ENCODE assay signal across 16 cellular contexts in genomic region chr6:158599635-158600034, GRCh38. TPM values are rescaled to one million over a fixed set of nuclear protein-coding genes. Genes with fewer than 3 reads are reported as not detected.
DNase-seq lines count a peak whose midpoint lies in the region; ATAC-seq, FAIRE-seq and TF ChIP-seq lines count a peak whose summit lies in the region.
"Had no signal": no experiment of that assay in that cellular context is flagged by ENCODE, and none has a peak within 500 bp of the region (broad histone marks: within the 10 kb centered on the region; RNA-seq: fewer than 3 reads in every experiment).

No MANE protein-coding gene starts in this region.

- ATAC-seq in HepG2 (0 out of 3 replicates have a peak, but pooled peaks have one; percentile 13), right lobe of liver (no peak), WTC11 (peak; percentile 30; the same call in 1 of the 2 replicates), GM19023 (IDR thresholded peaks at IDR 0.05; ENCODE audit: unreplicated experiment) (no peak)
- ATAC-seq: GM12878 had no signal

- H3K27ac ChIP-seq in HepG2 (ENCODE audit: extremely low read length, insufficient read depth, low read length) (no peak overlapping the region), right lobe of liver (no peak overlapping the region), trophoblast cell (ENCODE audit: low read depth, low read length) (no peak overlapping the region)
- H3K27ac ChIP-seq: BLaER1 treated with 17β-estradiol and CSF1 and Interleukin-3, amounts not matched to agents 10 nM and 100 nM had no signal

- peaks cover 39% of the 10 kb centered on the region for H4K20me1 ChIP-seq in HepG2 (ENCODE audit: insufficient read depth, low read length)

- TF ChIP-seq POLR2A in HepG2 (IDR thresholded peaks at IDR 0.05; ENCODE audit: insufficient read depth in 1 of 2, low read depth in 2 of 2, low read length in 2 of 2): no peak; a peak in 1 of 4 replicates
- no peak for TF ChIP-seq POLR2A in right lobe of liver (IDR thresholded peaks at IDR 0.05)

- H4K12ac ChIP-seq in trophoblast cell (ENCODE audit: low read depth, low read length): no peak overlapping the region

- no peak for TF ChIP-seq EP300 in HepG2 (IDR thresholded peaks at IDR 0.05; ENCODE audit: low read depth in 2 of 2, low read length in 2 of 2)
- no peak for TF ChIP-seq EP300 in HepG2 (CRISPR knock-in tag; IDR thresholded peaks at IDR 0.05; ENCODE audit: borderline replicate concordance)

- H3K4me2 ChIP-seq in HepG2 (ENCODE audit: low read depth, low read length) (no peak overlapping the region), trophoblast cell (ENCODE audit: low read length) (no peak overlapping the region)
- H3K4me2 ChIP-seq: BLaER1 treated with 17β-estradiol and CSF1 and Interleukin-3, amounts not matched to agents 10 nM and 100 nM had no signal

- peak overlapping the region; percentile 57; the same call in 1 of the 2 replicates for H3K27ac Mint-ChIP-seq in WTC11

- no peaks in the 10 kb centered on the region for H3K27me3 ChIP-seq in HepG2 (ENCODE audit: control insufficient read depth in 1 of 2, insufficient read depth in 2 of 2, low read length in 2 of 2)
- H3K27me3 ChIP-seq in right lobe of liver: no peaks in the 10 kb centered on the region
- H3K27me3 ChIP-seq in trophoblast cell (ENCODE audit: insufficient read depth, low read length): no peaks in the 10 kb centered on the region
- H3K27me3 ChIP-seq: BLaER1 treated with 17β-estradiol and CSF1 and Interleukin-3, amounts not matched to agents 10 nM and 100 nM had no signal

- H3K36me3 ChIP-seq in HepG2 (replicated peaks in 1 of 2; ENCODE audit: control insufficient read depth in 1 of 2, insufficient read depth in 2 of 2, low read length in 2 of 2) (peaks cover 38 to 91% of the 10 kb centered on the region in 2 experiments), right lobe of liver (peaks cover 0 to 3% (median 0%) of the 10 kb centered on the region in 4 donors), trophoblast cell (ENCODE audit: control insufficient read depth in 1 of 2, insufficient read depth in 2 of 2, low read length in 2 of 2) (peaks cover 19 to 29% of the 10 kb centered on the region in 2 experiments)

- peaks cover 46% of the 10 kb centered on the region for H3K36me3 Mint-ChIP-seq in WTC11

- H3K4me3 ChIP-seq in HepG2 (replicated peaks in 1 of 3; ENCODE audit: insufficient read depth in 1 of 3, low read depth in 2 of 3, low read length in 3 of 3): no peak overlapping the region
- no peak overlapping the region for H3K4me3 ChIP-seq in right lobe of liver
- H3K4me3 ChIP-seq in trophoblast cell (ENCODE audit: low read depth, low read length): no peak overlapping the region
- H3K4me3 ChIP-seq: BLaER1 treated with 17β-estradiol and CSF1 and Interleukin-3, amounts not matched to agents 10 nM and 100 nM; GM12878; HAP-1 had no signal

- H3K18ac ChIP-seq in trophoblast cell (ENCODE audit: low read length): peak overlapping the region; percentile 51

- BruUV-seq in HepG2 (replicated peaks; lab: Mats Ljungman, UMichigan): no TSS peak

- H3K4me1 Mint-ChIP-seq in WTC11: no peaks in the 10 kb centered on the region

- no peaks in the 10 kb centered on the region for H3K27me3 Mint-ChIP-seq in WTC11 (ENCODE audit: low read depth)
- H3K27me3 Mint-ChIP-seq: CD4-positive, CD25-positive, alpha-beta regulatory T cell had no signal

- no peak overlapping the region for H2AK5ac ChIP-seq in trophoblast cell (ENCODE audit: low read length)

- no peak overlapping the region for H4K91ac ChIP-seq in trophoblast cell (ENCODE audit: low read depth, low read length)

- H3K14ac ChIP-seq in trophoblast cell (ENCODE audit: low read length): peak overlapping the region; percentile 10

- no peak for FAIRE-seq in HepG2 (lab: Jason Lieb, UNC)
- FAIRE-seq: GM12878, GM18507, HTR-8/SVneo had no signal

- no peak overlapping the region for H3K4me3 Mint-ChIP-seq in WTC11
- H3K4me3 Mint-ChIP-seq: CD4-positive, CD25-positive, alpha-beta regulatory T cell had no signal

- H3K9me3 Mint-ChIP-seq in WTC11: no peaks in the 10 kb centered on the region
- H3K9me3 Mint-ChIP-seq: CD4-positive, CD25-positive, alpha-beta regulatory T cell had no signal

- no peaks in the 10 kb centered on the region for H3K4me1 ChIP-seq in HepG2 (ENCODE audit: insufficient read depth, low read length)
- no peaks in the 10 kb centered on the region for H3K4me1 ChIP-seq in right lobe of liver
- H3K4me1 ChIP-seq in trophoblast cell (ENCODE audit: control insufficient read depth in 1 of 2, insufficient read depth in 2 of 2, low read length in 2 of 2): peaks cover 4 to 8% of the 10 kb centered on the region in 2 experiments
- H3K4me1 ChIP-seq: HAP-1 had no signal

- CTCF ChIA-PET in HepG2 (lab: Yijun Ruan, JAX; ENCODE audit: low intra/inter-chr PET ratio, low total read pairs) (no interaction called here), WTC11 (lab: Charles Lee) (interaction anchor here (1.0 kb wide), 1 partner anchor 385 kb away, joined by 3 read pairs; no protein-coding TSS in a partner anchor)

- H3K9me3 ChIP-seq in HepG2 (ENCODE audit: low read length) (no peaks in the 10 kb centered on the region), right lobe of liver (no peaks in the 10 kb centered on the region), trophoblast cell (ENCODE audit: insufficient read depth, low read depth, low read length) (no peaks in the 10 kb centered on the region)
- H3K9me3 ChIP-seq: BLaER1 treated with 17β-estradiol and CSF1 and Interleukin-3, amounts not matched to agents 10 nM and 100 nM; HAP-1 had no signal

- no peaks in the 10 kb centered on the region for H3K79me1 ChIP-seq in trophoblast cell (ENCODE audit: low read length)

- in situ Hi-C loops in HepG2 (cut with HindIII; ENCODE audit: extremely low pct_ligation_motif_present, low pct_unique_long_range_greater_than_20kb): no loop called here

- H2AFZ ChIP-seq in HepG2 (ENCODE audit: low read length) (no peak overlapping the region), trophoblast cell (ENCODE audit: insufficient read depth, low read length, poor library complexity) (no peak overlapping the region)

- H2BK120ac ChIP-seq in trophoblast cell (ENCODE audit: insufficient read depth, low read length, poor library complexity): no peak overlapping the region

- POLR2A ChIA-PET in HepG2 (lab: Yijun Ruan, JAX): interaction anchor here (1.1 kb wide), 1 partner anchor 62 kb away, joined by 3 read pairs; no protein-coding TSS in a partner anchor
- POLR2A ChIA-PET in WTC11 (lab: Charles Lee): no interaction called here

- no peak overlapping the region for H2BK12ac ChIP-seq in trophoblast cell (ENCODE audit: low read length)

- H4K8ac ChIP-seq in trophoblast cell (ENCODE audit: low read depth, low read length): peak overlapping the region; percentile 25

- no peak overlapping the region for H3K9ac ChIP-seq in HepG2 (ENCODE audit: insufficient read depth, low read depth, low read length)
- no peak overlapping the region for H3K9ac ChIP-seq in trophoblast cell (ENCODE audit: low read length)
- H3K9ac ChIP-seq: BLaER1 treated with 17β-estradiol and CSF1 and Interleukin-3, amounts not matched to agents 10 nM and 100 nM had no signal

- peak overlapping the region; percentile 37 for H3K4ac ChIP-seq in trophoblast cell (ENCODE audit: low read depth, low read length)

- intact Hi-C loops in HepG2 (cut with micrococcal nuclease; ENCODE audit: unreplicated experiment) (no loop called here), right lobe of liver (cut with DNase I) (no loop called here)

- no peak overlapping the region for H3K23ac ChIP-seq in trophoblast cell (ENCODE audit: low read length)

- no peak for TF ChIP-seq CTCF in HepG2 (CRISPR knock-in tag; IDR thresholded peaks at IDR 0.05)
- TF ChIP-seq CTCF in right lobe of liver (IDR thresholded peaks at IDR 0.05): no peak
- no peak for TF ChIP-seq CTCF in WTC11 (IDR thresholded peaks at IDR 0.05)

- 96% methylated on average over 18 of the region's 18 CpGs for WGBS in HepG2 (ENCODE audit: low lambda C conversion rate)
- 86% methylated on average over 14 of the region's 18 CpGs for whole genome bisulfite sequencing in right lobe of liver (ENCODE audit: insufficient coverage, low coverage, low lambda C conversion rate, missing lambda C conversion rate)
- no CpG with 5 or more reads among the region's 18 CpGs for WGBS in trophoblast cell (ENCODE audit: extremely low coverage, insufficient coverage, insufficient read length)

- no peak overlapping the region for H2BK5ac ChIP-seq in trophoblast cell (ENCODE audit: low read depth, low read length, poor library complexity)

- DNase-seq in HepG2 (ENCODE audit: low spot score) (no peak), right lobe of liver (no peak), WTC11 (ENCODE audit: low spot score) (no peak), trophoblast cell (peak; percentile 54 to 61), T-helper 1 cell (no peak)
- DNase-seq in activated naive CD4-positive, alpha-beta T cell treated with Interleukin-2 at 50 U/mL for 16 hours: no peak
- DNase-seq: ACHN; CD4-positive, CD25-positive, alpha-beta regulatory T cell; DMS53; GOT3 had no signal

- H3K79me2 ChIP-seq in HepG2 (ENCODE audit: insufficient read depth, low read length): peaks cover 25% of the 10 kb centered on the region
- H3K79me2 ChIP-seq in trophoblast cell (ENCODE audit: control insufficient read depth, insufficient read depth, low read length, poor library complexity): no peaks in the 10 kb centered on the region

- TF ChIP-seq RAD21 in HepG2 (CRISPR knock-in tag; IDR thresholded peaks at IDR 0.05): no peak

RNA-seq across cellular contexts. Expression of gene TMEM181, which starts 39.7 kb away (rescaled TPM):
- total RNA-seq in HepG2 (2016; rRNA removed; fragmentation: Illumina TruSeq; extraction: Trizol): 42.1 and 59.1 TPM in 2 replicates
- total RNA-seq in HepG2 (2016; cell fraction: cytosol; rRNA removed; fragmentation: Illumina TruSeq; extraction: Trizol; ENCODE audit: low read depth): 32.4 and 35.6 TPM in 2 replicates
- 41.0 and 60.9 TPM in 2 replicates for total RNA-seq in HepG2 (2016; cell fraction: insoluble cytoplasmic fraction; rRNA removed; fragmentation: Illumina TruSeq; extraction: Trizol)
- total RNA-seq in HepG2 (2016; cell fraction: membrane; rRNA removed; fragmentation: Illumina TruSeq; extraction: Trizol): 29.2 and 32.9 TPM in 2 replicates
- total RNA-seq in HepG2 (2016; cell fraction: nucleus; rRNA removed; fragmentation: Illumina TruSeq; extraction: Trizol): 66.4 and 75.5 TPM in 2 replicates
- polyA plus RNA-seq in HepG2 (2011; rRNA removed): 105 and 108 TPM in 2 replicates
- polyA plus RNA-seq in HepG2 (2011; cell fraction: cytosol; rRNA removed): 53.2 and 89.4 TPM in 2 replicates
- 65.7 and 85.9 TPM in 2 replicates for polyA plus RNA-seq in HepG2 (2011; cell fraction: nucleus; rRNA removed)
- 99.1 and 106 TPM in 2 replicates for polyA plus RNA-seq in HepG2 (2012)
- 2.2 and 2.6 TPM in 2 replicates for polyA plus RNA-seq in HepG2 (2016; cell fraction: cytosol; fragmentation: Illumina TruSeq; extraction: Trizol; ENCODE audit: low read depth)
- polyA plus RNA-seq in HepG2 (2016; cell fraction: insoluble cytoplasmic fraction; fragmentation: Illumina TruSeq; extraction: Trizol; ENCODE audit: low read depth): 31.8 and 32.9 TPM in 2 replicates
- 8.5 and 9.3 TPM in 2 replicates for polyA plus RNA-seq in HepG2 (2016; cell fraction: membrane; fragmentation: Illumina TruSeq; extraction: Trizol; ENCODE audit: low read depth)
- 140 and 144 TPM in 2 replicates for polyA plus RNA-seq in HepG2 (2016; cell fraction: nucleus; fragmentation: Illumina TruSeq; extraction: Trizol; ENCODE audit: insufficient read depth, low read depth)
- 13.5 and 115 TPM in 2 replicates for polyA minus RNA-seq in HepG2 (2011; rRNA and poly(A)+ RNA removed; ENCODE audit: low replicate concordance)
- polyA minus RNA-seq in HepG2 (2011; cell fraction: cytosol; rRNA and poly(A)+ RNA removed): 82.7 and 108 TPM in 2 replicates
- polyA minus RNA-seq in HepG2 (2011; cell fraction: nucleus; rRNA and poly(A)+ RNA removed): 78.4 and 93.9 TPM in 2 replicates
- total RNA-seq in right lobe of liver: 10 to 100 TPM; 11.3 to 14.0 (median 12.5) TPM
- 18.8 to 22.1 TPM (median 21.2 TPM) in 3 replicates for total RNA-seq in WTC11 (2021)
- polyA plus RNA-seq in trophoblast cell (2013): 10.2 and 10.4 TPM in 2 replicates

RNA-seq across cellular contexts. Expression of gene DYNLT1, which starts 44.9 kb away (rescaled TPM):
- total RNA-seq in HepG2 (2016; rRNA removed; fragmentation: Illumina TruSeq; extraction: Trizol): 108 and 144 TPM in 2 replicates
- total RNA-seq in HepG2 (2016; cell fraction: cytosol; rRNA removed; fragmentation: Illumina TruSeq; extraction: Trizol; ENCODE audit: low read depth): 61.3 and 63.2 TPM in 2 replicates
- 106 and 153 TPM in 2 replicates for total RNA-seq in HepG2 (2016; cell fraction: insoluble cytoplasmic fraction; rRNA removed; fragmentation: Illumina TruSeq; extraction: Trizol)
- 66.8 and 68.4 TPM in 2 replicates for total RNA-seq in HepG2 (2016; cell fraction: membrane; rRNA removed; fragmentation: Illumina TruSeq; extraction: Trizol)
- total RNA-seq in HepG2 (2016; cell fraction: nucleus; rRNA removed; fragmentation: Illumina TruSeq; extraction: Trizol): 46.1 and 46.5 TPM in 2 replicates
- 152 and 171 TPM in 2 replicates for polyA plus RNA-seq in HepG2 (2011; rRNA removed)
- polyA plus RNA-seq in HepG2 (2011; cell fraction: cytosol; rRNA removed): 96.9 and 144 TPM in 2 replicates
- polyA plus RNA-seq in HepG2 (2011; cell fraction: nucleus; rRNA removed): 55.7 and 80.2 TPM in 2 replicates
- polyA plus RNA-seq in HepG2 (2012): 121 and 122 TPM in 2 replicates
- polyA plus RNA-seq in HepG2 (2016; cell fraction: cytosol; fragmentation: Illumina TruSeq; extraction: Trizol; ENCODE audit: low read depth): 51.0 and 56.6 TPM in 2 replicates
- polyA plus RNA-seq in HepG2 (2016; cell fraction: insoluble cytoplasmic fraction; fragmentation: Illumina TruSeq; extraction: Trizol; ENCODE audit: low read depth): 155 and 168 TPM in 2 replicates
- polyA plus RNA-seq in HepG2 (2016; cell fraction: membrane; fragmentation: Illumina TruSeq; extraction: Trizol; ENCODE audit: low read depth): 61.5 and 63.6 TPM in 2 replicates
- 102 and 103 TPM in 2 replicates for polyA plus RNA-seq in HepG2 (2016; cell fraction: nucleus; fragmentation: Illumina TruSeq; extraction: Trizol; ENCODE audit: insufficient read depth, low read depth)
- polyA minus RNA-seq in HepG2 (2011; rRNA and poly(A)+ RNA removed; ENCODE audit: low replicate concordance): 81.1 TPM in 2 replicates
- polyA minus RNA-seq in HepG2 (2011; cell fraction: cytosol; rRNA and poly(A)+ RNA removed): 19.5 and 25.9 TPM in 2 replicates
- polyA minus RNA-seq in HepG2 (2011; cell fraction: nucleus; rRNA and poly(A)+ RNA removed): 19.4 and 32.6 TPM in 2 replicates
- 10 to 100 TPM; 31.5 to 69.5 (median 40.0) TPM for total RNA-seq in right lobe of liver
- total RNA-seq in WTC11 (2021): 79.0 to 98.1 TPM (median 91.8 TPM) in 3 replicates
- 244 and 246 TPM in 2 replicates for polyA plus RNA-seq in trophoblast cell (2013)

RNA-seq across cellular contexts. Expression of gene SYTL3, which starts 50.2 kb away (rescaled TPM):
- 0.11 and 0.17 TPM in 2 replicates for total RNA-seq in HepG2 (2016; rRNA removed; fragmentation: Illumina TruSeq; extraction: Trizol)
- total RNA-seq in HepG2 (2016; cell fraction: cytosol; rRNA removed; fragmentation: Illumina TruSeq; extraction: Trizol; ENCODE audit: low read depth): 0.20 and 0.26 TPM in 2 replicates
- total RNA-seq in HepG2 (2016; cell fraction: insoluble cytoplasmic fraction; rRNA removed; fragmentation: Illumina TruSeq; extraction: Trizol): 0.19 and 0.25 TPM in 2 replicates
- total RNA-seq in HepG2 (2016; cell fraction: membrane; rRNA removed; fragmentation: Illumina TruSeq; extraction: Trizol): 0.14 and 0.15 TPM in 2 replicates
- 0.37 and 0.50 TPM in 2 replicates for total RNA-seq in HepG2 (2016; cell fraction: nucleus; rRNA removed; fragmentation: Illumina TruSeq; extraction: Trizol)
- 0.21 and 0.28 TPM in 2 replicates for polyA plus RNA-seq in HepG2 (2011; rRNA removed)
- polyA plus RNA-seq in HepG2 (2011; cell fraction: cytosol; rRNA removed): 0.12 and 0.15 TPM in 2 replicates
- polyA plus RNA-seq in HepG2 (2011; cell fraction: nucleus; rRNA removed): 0.59 and 0.64 TPM in 2 replicates
- 0.21 and 0.44 TPM in 2 replicates for polyA plus RNA-seq in HepG2 (2012)
- 0.16 and 0.17 TPM in 2 replicates for polyA plus RNA-seq in HepG2 (2016; cell fraction: cytosol; fragmentation: Illumina TruSeq; extraction: Trizol; ENCODE audit: low read depth)
- polyA plus RNA-seq in HepG2 (2016; cell fraction: insoluble cytoplasmic fraction; fragmentation: Illumina TruSeq; extraction: Trizol; ENCODE audit: low read depth): 0.10 and 0.34 TPM in 2 replicates
- 0.07 and 0.15 TPM in 2 replicates for polyA plus RNA-seq in HepG2 (2016; cell fraction: membrane; fragmentation: Illumina TruSeq; extraction: Trizol; ENCODE audit: low read depth)
- 0.22 and 0.72 TPM in 2 replicates for polyA plus RNA-seq in HepG2 (2016; cell fraction: nucleus; fragmentation: Illumina TruSeq; extraction: Trizol; ENCODE audit: insufficient read depth, low read depth)
- polyA minus RNA-seq in HepG2 (2011; rRNA and poly(A)+ RNA removed; ENCODE audit: low replicate concordance): 0.28 TPM in 1 of 2 replicates, not detected in the other
- polyA minus RNA-seq in HepG2 (2011; cell fraction: cytosol; rRNA and poly(A)+ RNA removed): not detected in 2 replicates
- polyA minus RNA-seq in HepG2 (2011; cell fraction: nucleus; rRNA and poly(A)+ RNA removed): 0.64 and 0.87 TPM in 2 replicates
- total RNA-seq in right lobe of liver: 1 to 10 TPM in 4 of 6 experiments, under 1 TPM in 2; 0.66 to 1.7 (median 1.0) TPM
- 0.27 to 0.39 TPM (median 0.28 TPM) in 3 replicates for total RNA-seq in WTC11 (2021)
- 2.7 and 2.9 TPM in 2 replicates for polyA plus RNA-seq in trophoblast cell (2013)

Comparison
In these comparisons a context has a peak if more than half of its experiments do, and no peak if none do; other contexts are left out.
1. ATAC-seq: peak in HepG2 (single experiment) and WTC11 (single experiment); none in right lobe of liver (0 of 4) and GM19023 (single experiment).
2. DNase-seq: peak in trophoblast cell (2 of 2); none in HepG2 (single experiment), right lobe of liver (0 of 3), WTC11 (single experiment), activated naive CD4-positive, alpha-beta T cell treated with Interleukin-2 at 50 U/mL for 16 hours (single experiment) and T-helper 1 cell (0 of 5).
3. Of the 50 proteins assayed by ChIP-seq in both HepG2 and WTC11: peak only in HepG2: none; only in WTC11: PRDM15; in both: none; in neither: 49.